In genomic region chr3:116045251-116045770, GRCh38 we compare ENCODE assay signal across 26 cellular contexts.
"Had no signal": no experiment of that assay in that cellular context is flagged by ENCODE, and none has a peak within 500 bp of the region (broad histone marks: within the 10 kb centered on the region; RNA-seq: fewer than 3 reads in every experiment).

No MANE protein-coding gene starts in this region.

- H3K4me3 ChIP-seq: left lung, lower lobe of right lung, ovary, right atrium auricular region, right lobe of liver, smooth muscle cell, stomach, testis, thyroid gland, transverse colon, upper lobe of left lung, vagina had no signal

- H3K27me3 Mint-ChIP-seq: progenitor cell of endocrine pancreas had no signal

- ATAC-seq: left colon; left lung; lower lobe of right lung; naive thymus-derived CD8-positive, alpha-beta T cell; right lobe of liver; stimulated activated memory B cell treated with anti-CD40 and anti-IgM and Interleukin-4, amounts not matched to agents 10 μg/mL and 1 μg/mL and 100 μg/mL, for 72 hours; stimulated activated naive CD8-positive, alpha-beta T cell treated with anti-CD3 and anti-CD28 coated beads, Interleukin-15, Interleukin-2, amounts not matched to agents 100 U/mL and 50 U/mL, for 24 hours had no signal

- DNase-seq: hippocampal formation; kidney; left colon; left lung; lower lobe of right lung; mammary epithelial cell; mesenchymal stem cell; naive thymus-derived CD8-positive, alpha-beta T cell; ovary; right lobe of liver; stimulated activated CD4-positive, alpha-beta T cell treated with anti-CD3 and anti-CD28 coated beads, Interleukin-1b, Interleukin-23, amount 100 ng/mL, for 48 hours; stimulated activated CD4-positive, alpha-beta T cell treated with anti-CD3 and anti-CD28 coated beads, Interleukin-2, amount 100 ng/mL, for 48 hours; stimulated activated CD4-positive, alpha-beta T cell treated with anti-CD3 and anti-CD28 coated beads, Interleukin-4, amount 100 ng/mL, for 4 hours; stimulated activated CD8-positive, alpha-beta memory T cell treated with anti-CD3 and anti-CD28 coated beads, Interleukin-4, amount 100 ng/mL, for 48 hours; stimulated activated naive CD8-positive, alpha-beta T cell treated with anti-CD3 and anti-CD28 coated beads, Interleukin-15, Interleukin-2, amounts not matched to agents 100 U/mL and 50 U/mL, for 24 hours; stomach; testis; thyroid gland; transverse colon; upper lobe of left lung had no signal

- H3K27me3 ChIP-seq: left lung, ovary, right atrium auricular region, right lobe of liver, stomach, testis, thyroid gland, transverse colon, upper lobe of left lung, vagina had no signal

- H3K4me3 Mint-ChIP-seq: naive thymus-derived CD8-positive, alpha-beta T cell; nephron; stimulated activated memory B cell treated with anti-CD40 and anti-IgM and Interleukin-4, amounts not matched to agents 10 μg/mL and 1 μg/mL and 100 μg/mL, for 72 hours had no signal

- H3K27ac Mint-ChIP-seq: naive thymus-derived CD8-positive, alpha-beta T cell; nephron; progenitor cell of endocrine pancreas; stimulated activated memory B cell treated with anti-CD40 and anti-IgM and Interleukin-4, amounts not matched to agents 10 μg/mL and 1 μg/mL and 100 μg/mL, for 72 hours had no signal

- H3K9me3 ChIP-seq: left lung, lower lobe of right lung, ovary, right atrium auricular region, right lobe of liver, stomach, testis, thyroid gland, transverse colon, upper lobe of left lung, vagina had no signal

- H3K9me3 Mint-ChIP-seq: nephron; stimulated activated memory B cell treated with anti-CD40 and anti-IgM and Interleukin-4, amounts not matched to agents 10 μg/mL and 1 μg/mL and 100 μg/mL, for 72 hours had no signal

- H3K4me1 ChIP-seq: left lung, lower lobe of right lung, right atrium auricular region, right lobe of liver, stomach, testis, thyroid gland, transverse colon, upper lobe of left lung, vagina had no signal

- H3K36me3 ChIP-seq: left lung, lower lobe of right lung, ovary, right atrium auricular region, right lobe of liver, stomach, thyroid gland, transverse colon, upper lobe of left lung, vagina had no signal

- H3K36me3 Mint-ChIP-seq: naive thymus-derived CD8-positive, alpha-beta T cell; stimulated activated memory B cell treated with anti-CD40 and anti-IgM and Interleukin-4, amounts not matched to agents 10 μg/mL and 1 μg/mL and 100 μg/mL, for 72 hours had no signal

- H3K4me1 Mint-ChIP-seq: naive thymus-derived CD8-positive, alpha-beta T cell; stimulated activated memory B cell treated with anti-CD40 and anti-IgM and Interleukin-4, amounts not matched to agents 10 μg/mL and 1 μg/mL and 100 μg/mL, for 72 hours had no signal

- H3K27ac ChIP-seq: left lung, lower lobe of right lung, ovary, right atrium auricular region, right lobe of liver, stomach, testis, thyroid gland, transverse colon, upper lobe of left lung, vagina had no signal
